Comparison of ENCODE assay signal across 8 cellular contexts in genomic region chr1:3454811-3455618, GRCh38. TPM values are rescaled to one million over a fixed set of nuclear protein-coding genes. Genes with fewer than 3 reads are reported as not detected.
DNase-seq lines count a peak whose midpoint lies in the region; ATAC-seq, FAIRE-seq and TF ChIP-seq lines count a peak whose summit lies in the region.

No MANE protein-coding gene starts in this region.

- peak; percentile 19 for ATAC-seq in CD8-positive, alpha-beta T cell
- ATAC-seq in lower lobe of right lung: peak; percentile 43 to 48
- ATAC-seq in GM18909 (IDR thresholded peaks at IDR 0.05; ENCODE audit: poor library complexity, unreplicated experiment): no peak
- ATAC-seq in HG02571 (IDR thresholded peaks at IDR 0.05; ENCODE audit: unreplicated experiment): no peak
- no peak for ATAC-seq in GM21360 (IDR thresholded peaks at IDR 0.05; ENCODE audit: unreplicated experiment)

- peak overlapping the region; percentile 71 for H3K4me3 Mint-ChIP-seq in CD8-positive, alpha-beta T cell

- FAIRE-seq in bronchial epithelial cell (lab: Jason Lieb, UNC): no peak

- intact Hi-C loops in CD8-positive, alpha-beta T cell (cut with DNase I, micrococcal nuclease): no loop called here
- intact Hi-C loops in lower lobe of right lung (cut with DNase I): no loop called here

- DNase-seq in CD8-positive, alpha-beta T cell: peak in 1 of 7 experiments; percentile 25
- DNase-seq in KG1 (lab: John Stamatoyannopoulos, UW): peak; percentile 4
- DNase-seq in bronchial epithelial cell (ENCODE audit: low read depth): no peak
- peak; percentile 78 for DNase-seq in lower lobe of right lung
- DNase-seq in NCI-H446 (lab: John Stamatoyannopoulos, UW): no peak

- H3K9me3 ChIP-seq in CD8-positive, alpha-beta T cell (ENCODE audit: low read length): no peaks in the 10 kb centered on the region
- no peaks in the 10 kb centered on the region for H3K9me3 ChIP-seq in lower lobe of right lung

- H3K27me3 Mint-ChIP-seq in CD8-positive, alpha-beta T cell (ENCODE audit: low read depth): peaks cover 12% of the 10 kb centered on the region

- H3K27ac ChIP-seq in CD8-positive, alpha-beta T cell (ENCODE audit: low read depth, low read length): no peak overlapping the region
- H3K27ac ChIP-seq in lower lobe of right lung: peak overlapping the region; percentile 60

- no peaks in the 10 kb centered on the region for H3K36me3 Mint-ChIP-seq in CD8-positive, alpha-beta T cell

- H3K4me1 Mint-ChIP-seq in CD8-positive, alpha-beta T cell (ENCODE audit: low read depth): no peaks in the 10 kb centered on the region

- no peak overlapping the region for H3K27ac Mint-ChIP-seq in CD8-positive, alpha-beta T cell

- peaks cover 7% of the 10 kb centered on the region for H3K27me3 ChIP-seq in CD8-positive, alpha-beta T cell (ENCODE audit: insufficient read depth, low read length)
- H3K27me3 ChIP-seq in bronchial epithelial cell (ENCODE audit: control insufficient read depth, insufficient read depth, low read length) (no peaks in the 10 kb centered on the region), lower lobe of right lung (ENCODE audit: low read depth) (peaks cover 23% of the 10 kb centered on the region)

- CTCF ChIA-PET in CD8-positive, alpha-beta T cell (lab: Charles Lee): interaction anchor here (1.0 kb wide), 1 partner anchor 30 kb away, joined by 3 read pairs; no protein-coding TSS in a partner anchor

- POLR2A ChIA-PET in CD8-positive, alpha-beta T cell (lab: Charles Lee): no interaction called here

- no peaks in the 10 kb centered on the region for H3K36me3 ChIP-seq in CD8-positive, alpha-beta T cell (ENCODE audit: insufficient read depth, low read length)
- H3K36me3 ChIP-seq in bronchial epithelial cell (ENCODE audit: control insufficient read depth, insufficient read depth, low read length) (no peaks in the 10 kb centered on the region), lower lobe of right lung (no peaks in the 10 kb centered on the region)

- no peaks in the 10 kb centered on the region for H3K9me3 Mint-ChIP-seq in CD8-positive, alpha-beta T cell

- no peak for TF ChIP-seq CTCF in CD8-positive, alpha-beta T cell (IDR thresholded peaks at IDR 0.05)
- no peak for TF ChIP-seq CTCF in bronchial epithelial cell (IDR thresholded peaks at IDR 0.05; ENCODE audit: insufficient read depth, low read length, severe bottlenecking)
- TF ChIP-seq CTCF in lower lobe of right lung (IDR thresholded peaks at IDR 0.05): no peak

- peaks cover 11% of the 10 kb centered on the region for H3K4me1 ChIP-seq in CD8-positive, alpha-beta T cell (ENCODE audit: insufficient read depth, low read length)
- H3K4me1 ChIP-seq in lower lobe of right lung: peaks cover 21% of the 10 kb centered on the region

- peak overlapping the region; percentile 23 for H3K4me3 ChIP-seq in CD8-positive, alpha-beta T cell (ENCODE audit: low read depth, low read length)
- H3K4me3 ChIP-seq in bronchial epithelial cell (ENCODE audit: low read depth, low read length) (peak overlapping the region; percentile 60), lower lobe of right lung (peak overlapping the region; percentile 68)

RNA-seq across cellular contexts. Expression of gene ARHGEF16, which starts 0.6 kb away (rescaled TPM):
- total RNA-seq in CD8-positive, alpha-beta T cell: not detected
- total RNA-seq in bronchial epithelial cell (14.5 and 21.6 TPM in 2 replicates), lower lobe of right lung (10.6 TPM)

Comparison
In these comparisons a context has a peak if more than half of its experiments do, and no peak if none do; other contexts are left out.
1. ATAC-seq: peak in CD8-positive, alpha-beta T cell (single experiment) and lower lobe of right lung (2 of 2); none in GM18909 (single experiment), HG02571 (single experiment) and GM21360 (single experiment).
2. DNase-seq: peak in KG1 (single experiment) and lower lobe of right lung (single experiment); none in bronchial epithelial cell (single experiment) and NCI-H446 (0 of 2).
3. RNA of gene ARHGEF16, which starts 0.6 kb away (total RNA-seq): 14.5 to 21.6 TPM in bronchial epithelial cell and 10.6 TPM in lower lobe of right lung (single experiment); not detected in CD8-positive, alpha-beta T cell; every median in the first group is over 10 times any median in the second.
4. Peak in every context shown above with its lines, with median percentiles within 50 percentile points of each other: H3K4me3 ChIP-seq.